Comparison of ENCODE assay signal across 23 cellular contexts in genomic region chr6:38269773-38270172, GRCh38.
A peak's percentile ranks its signal among the peaks of the same experiment; 100 is the strongest.
DNase-seq lines count a peak whose midpoint lies in the region; ATAC-seq and TF ChIP-seq lines count a peak whose summit lies in the region.
"Had no signal": no experiment of that assay in that cellular context is flagged by ENCODE, and none has a peak within 500 bp of the region (broad histone marks: within the 10 kb centered on the region; RNA-seq: fewer than 3 reads in every experiment).

No MANE protein-coding gene starts in this region.

- no peaks in the 10 kb centered on the region for H3K36me3 ChIP-seq in adipocyte (ENCODE audit: control insufficient read depth, insufficient read depth, low read length, severe bottlenecking)
- H3K36me3 ChIP-seq in iPS-20b (ENCODE audit: insufficient read depth, low read depth, low read length) = no peaks in the 10 kb centered on the region
- H3K36me3 ChIP-seq in hepatocyte (replicated peaks; ENCODE audit: insufficient read depth, low read depth) = no peaks in the 10 kb centered on the region
- no peaks in the 10 kb centered on the region for H3K36me3 ChIP-seq in vagina

- H3K9ac ChIP-seq in H9 (ENCODE audit: extremely low read depth, insufficient read length, low read length) (no peak overlapping the region), adipocyte (ENCODE audit: low read length) (no peak overlapping the region), iPS-20b (ENCODE audit: low read depth, low read length) (no peak overlapping the region)

- H3K79me2 ChIP-seq in H9 (ENCODE audit: insufficient read depth, low read length) = no peaks in the 10 kb centered on the region
- H3K79me2 ChIP-seq in hepatocyte = no peaks in the 10 kb centered on the region

- no peak overlapping the region for H3T11ph ChIP-seq in H9 (ENCODE audit: low read length)

- H4K91ac ChIP-seq in H9 (ENCODE audit: insufficient read length, low read depth, low read length) = no peak overlapping the region

- H2BK12ac ChIP-seq in H9 (ENCODE audit: insufficient read length, low read depth, low read length) = no peak overlapping the region

- no peaks in the 10 kb centered on the region for H3K9me2 ChIP-seq in hepatocyte (replicated peaks; ENCODE audit: insufficient read depth)

- H3K4me3 Mint-ChIP-seq in H9 = no peak overlapping the region
- H3K4me3 Mint-ChIP-seq: activated naive CD8-positive, alpha-beta T cell treated with anti-CD3 and anti-CD28 coated beads, Interleukin-2, amount 10 ng/mL, durations not matched to agents 7 days and 5 days; CD4-positive, alpha-beta memory T cell had no signal

- no peak for TF ChIP-seq POLR2A in vagina (IDR thresholded peaks at IDR 0.05)

- H3K23me2 ChIP-seq in H9 (ENCODE audit: insufficient read length, low read depth, low read length, poor library complexity, severe bottlenecking) = no peaks in the 10 kb centered on the region

- H3K4me1 Mint-ChIP-seq in H9 = peaks cover 43 to 44% of the 10 kb centered on the region in 2 experiments

- H3K4me2 ChIP-seq in H9 (ENCODE audit: insufficient read depth, insufficient read length, low read length) (peak overlapping the region; percentile 8), hepatocyte (no peak overlapping the region)

- no peak for ATAC-seq in HG03469 (IDR thresholded peaks at IDR 0.05; ENCODE audit: unreplicated experiment)

- H3K9me3 Mint-ChIP-seq in H9 = no peaks in the 10 kb centered on the region
- H3K9me3 Mint-ChIP-seq: activated T-helper 2 cell treated with anti-CD3 and anti-CD28 coated beads, Interferon-gamma antibody, Interleukin-2, Interleukin-4, amounts not matched to agents 10 μg/mL and 5 μg/mL and 100 μg/mL, durations not matched to agents 14 hours and 24 hours and 36 hours; CD4-positive, alpha-beta memory T cell; immature natural killer cell had no signal

- H4K8ac ChIP-seq in H9 (replicated peaks; ENCODE audit: insufficient read length, low read depth, low read length) = no peak overlapping the region

- intact Hi-C loops in vagina (cut with DNase I) = no loop called here

- H3K9me3 ChIP-seq in H9 (ENCODE audit: control insufficient read depth, low read depth, low read length) (no peaks in the 10 kb centered on the region), adipocyte (ENCODE audit: control insufficient read depth, low read length) (no peaks in the 10 kb centered on the region), iPS-20b (ENCODE audit: insufficient read depth, low read depth, low read length) (no peaks in the 10 kb centered on the region), hepatocyte (ENCODE audit: low read depth) (no peaks in the 10 kb centered on the region), vagina (no peaks in the 10 kb centered on the region)

- no peak overlapping the region for H3K14ac ChIP-seq in H9 (ENCODE audit: insufficient read depth, low read length)

- H3K23ac ChIP-seq in H9 (ENCODE audit: insufficient read length, low read depth, low read length) = no peak overlapping the region

- no peaks in the 10 kb centered on the region for H4K20me1 ChIP-seq in H9 (ENCODE audit: control insufficient read depth, insufficient read depth, insufficient read length)
- H4K20me1 ChIP-seq in hepatocyte (ENCODE audit: insufficient read depth, poor library complexity, severe bottlenecking) = no peaks in the 10 kb centered on the region

- no peak overlapping the region for H2BK120ac ChIP-seq in H9 (ENCODE audit: low read depth, low read length, poor library complexity, severe bottlenecking)

- H2BK5ac ChIP-seq in H9 (ENCODE audit: insufficient read length, low read length) = no peak overlapping the region

- DNase-seq in H9 (no peak), adipocyte (ENCODE audit: low read depth) (peak; percentile 25), renal cortical epithelial cell (ENCODE audit: low read depth) (peak; percentile 20), NCI-H1694 (lab: John Stamatoyannopoulos, UW) (no peak), hepatocyte (ENCODE audit: low spot score) (no peak), vagina (ENCODE audit: extremely low spot score in 2 of 2) (no peak)
- DNase-seq: activated naive CD8-positive, alpha-beta T cell treated with anti-CD3 and anti-CD28 coated beads, Interleukin-2, amount 10 ng/mL, durations not matched to agents 7 days and 5 days; CD4-positive, alpha-beta memory T cell; DMS153; GF-D8; H7; immature natural killer cell; KBM-7; NCI-H146; NCI-H2171 treated with DMSO at 0.1 percent for 48 hours; NCI-H526; occipital lobe; retina; T-helper 9 cell had no signal

- no peak overlapping the region for H2AK5ac ChIP-seq in H9 (ENCODE audit: insufficient read length, low read length)

- H3K27ac ChIP-seq in H9 (ENCODE audit: insufficient read length, low read depth, low read length) (no peak overlapping the region), iPS-20b (ENCODE audit: low read length) (peak overlapping the region; percentile 3), hepatocyte (no peak overlapping the region), vagina (no peak overlapping the region)

- H3K27ac Mint-ChIP-seq in H9 = no peak overlapping the region; a peak in 1 of 7 replicates
- H3K27ac Mint-ChIP-seq: activated naive CD8-positive, alpha-beta T cell treated with anti-CD3 and anti-CD28 coated beads, Interleukin-2, amount 10 ng/mL, durations not matched to agents 7 days and 5 days; activated T-helper 2 cell treated with anti-CD3 and anti-CD28 coated beads, Interferon-gamma antibody, Interleukin-2, Interleukin-4, amounts not matched to agents 10 μg/mL and 5 μg/mL and 100 μg/mL, durations not matched to agents 14 hours and 24 hours and 36 hours had no signal

- no peak overlapping the region for H2BK15ac ChIP-seq in H9 (ENCODE audit: low read depth, low read length)

- no peak overlapping the region for H2BK20ac ChIP-seq in H9 (ENCODE audit: low read depth, low read length, poor library complexity, severe bottlenecking)

- H3K4me3 ChIP-seq in adipocyte (ENCODE audit: low read length) (no peak overlapping the region), iPS-20b (ENCODE audit: low read length) (no peak overlapping the region), hepatocyte (no peak overlapping the region), vagina (no peak overlapping the region)
- H3K4me3 ChIP-seq: lung had no signal

- H3K79me1 ChIP-seq in H9 (ENCODE audit: insufficient read depth, low read depth, low read length, poor library complexity, severe bottlenecking) = no peaks in the 10 kb centered on the region

- no CpG with 5 or more reads among the region's 6 CpGs for WGBS in H9 (ENCODE audit: extremely low coverage, insufficient read length, low lambda C conversion rate)
- 73% methylated on average over 6 of the region's 6 CpGs for WGBS in hepatocyte (ENCODE audit: low lambda C conversion rate, missing lambda C conversion rate)

- H3K27me3 Mint-ChIP-seq in H9 (ENCODE audit: low read depth) = no peaks in the 10 kb centered on the region
- H3K27me3 Mint-ChIP-seq: activated naive CD8-positive, alpha-beta T cell treated with anti-CD3 and anti-CD28 coated beads, Interleukin-2, amount 10 ng/mL, durations not matched to agents 7 days and 5 days; CD4-positive, alpha-beta memory T cell had no signal

- H4K5ac ChIP-seq in H9 (ENCODE audit: insufficient read length, low read depth, low read length) = no peak overlapping the region

- no peak overlapping the region for H3K56ac ChIP-seq in H9 (ENCODE audit: insufficient read length, low read depth, low read length)

- H3K4me1 ChIP-seq in H9 (ENCODE audit: insufficient read depth, low read length) (peaks cover 19% of the 10 kb centered on the region), adipocyte (ENCODE audit: control insufficient read depth, insufficient read depth, low read length) (peaks cover 28% of the 10 kb centered on the region), iPS-20b (ENCODE audit: insufficient read depth, low read length) (peaks cover 45% of the 10 kb centered on the region), hepatocyte (ENCODE audit: insufficient read depth) (no peaks in the 10 kb centered on the region), vagina (peaks cover 19% of the 10 kb centered on the region)

- H2AFZ ChIP-seq in H9 (ENCODE audit: low read length) = no peak overlapping the region
- H2AFZ ChIP-seq in hepatocyte = no peak overlapping the region

- H3K27me3 ChIP-seq in H9 (ENCODE audit: insufficient read depth, low read length) (no peaks in the 10 kb centered on the region), adipocyte (replicated peaks; ENCODE audit: control insufficient read depth, insufficient read depth, low read length) (no peaks in the 10 kb centered on the region), iPS-20b (ENCODE audit: insufficient read depth, low read length) (no peaks in the 10 kb centered on the region), hepatocyte (no peaks in the 10 kb centered on the region), vagina (no peaks in the 10 kb centered on the region)

- H3K4ac ChIP-seq in H9 (ENCODE audit: low read depth, low read length) = no peak overlapping the region

- TF ChIP-seq CTCF in H9 (conservative IDR thresholded peaks at IDR 0.05) (no peak), hepatocyte (IDR thresholded peaks at IDR 0.05; ENCODE audit: poor library complexity) (no peak), vagina (IDR thresholded peaks at IDR 0.05) (no peak)

- no peak overlapping the region for H3K18ac ChIP-seq in H9 (ENCODE audit: insufficient read length, low read depth, low read length)

- no peaks in the 10 kb centered on the region for H3K36me3 Mint-ChIP-seq in H9 (ENCODE audit: insufficient read depth in 1 of 3, low read depth in 3 of 3)
- H3K36me3 Mint-ChIP-seq: activated naive CD8-positive, alpha-beta T cell treated with anti-CD3 and anti-CD28 coated beads, Interleukin-2, amount 10 ng/mL, durations not matched to agents 7 days and 5 days had no signal

Comparison
In these comparisons a context has a peak if more than half of its experiments do, and no peak if none do; other contexts are left out.
1. DNase-seq: peak in adipocyte (single experiment) and renal cortical epithelial cell (single experiment); none in H9 (single experiment), NCI-H1694 (single experiment), hepatocyte (single experiment) and vagina (0 of 2).